Comparison of ENCODE assay signal across 9 cellular contexts in genomic region chr1:112935474-112936289, GRCh38. TPM values are rescaled to one million over a fixed set of nuclear protein-coding genes. Genes with fewer than 3 reads are reported as not detected.
DNase-seq lines count a peak whose midpoint lies in the region; ATAC-seq and TF ChIP-seq lines count a peak whose summit lies in the region.
"Had no signal": no experiment of that assay in that cellular context is flagged by ENCODE, and none has a peak within 500 bp of the region (broad histone marks: within the 10 kb centered on the region; RNA-seq: fewer than 3 reads in every experiment).

No MANE protein-coding gene starts in this region.

- no peaks in the 10 kb centered on the region for H3K9me3 ChIP-seq in breast epithelium
- no peaks in the 10 kb centered on the region for H3K9me3 ChIP-seq in SJSA1 (replicated peaks)
- no peaks in the 10 kb centered on the region for H3K9me3 ChIP-seq in uterus

- TF ChIP-seq CTCF in MCF 10A (IDR thresholded peaks at IDR 0.05; ENCODE audit: unreplicated experiment), result no peak
- no peak for TF ChIP-seq CTCF in breast epithelium (IDR thresholded peaks at IDR 0.05)
- no peak for TF ChIP-seq CTCF in epithelial cell of esophagus (IDR thresholded peaks at IDR 0.05; ENCODE audit: insufficient read depth, low read depth, low read length, missing control alignments)
- no peak for TF ChIP-seq CTCF in type B pancreatic cell (conservative IDR thresholded peaks at IDR 0.05)
- no peak for TF ChIP-seq CTCF in uterus (IDR thresholded peaks at IDR 0.05)

- H3K27ac Mint-ChIP-seq in MCF 10A (ENCODE audit: low read depth, unreplicated experiment) (peak overlapping the region; percentile 68), type B pancreatic cell (peak overlapping the region; percentile 81)

- H3K36me3 Mint-ChIP-seq in MCF 10A (ENCODE audit: insufficient read depth, unreplicated experiment), result peaks cover 16% of the 10 kb centered on the region
- H3K36me3 Mint-ChIP-seq in type B pancreatic cell, result peaks cover 11% of the 10 kb centered on the region

- POLR2A ChIA-PET in MCF 10A (lab: Yijun Ruan, JAX), result interaction anchor here (0.6 to 12.5 kb wide), 17 partner anchors 10 to 542 kb away, joined by 3 to 287 read pairs (median 4); partner anchors contain the start of genes LRIG2, PPM1J and SLC16A1

- H3K4me3 ChIP-seq in breast epithelium (no peak overlapping the region), SJSA1 (no peak overlapping the region), epithelial cell of esophagus (ENCODE audit: low read length) (no peak overlapping the region), uterus (no peak overlapping the region)

- H3K36me3 ChIP-seq in breast epithelium, result no peaks in the 10 kb centered on the region
- H3K36me3 ChIP-seq in SJSA1, result no peaks in the 10 kb centered on the region
- H3K36me3 ChIP-seq in uterus, result no peaks in the 10 kb centered on the region

- TF ChIP-seq POLR2A in breast epithelium (IDR thresholded peaks at IDR 0.05) (no peak), uterus (IDR thresholded peaks at IDR 0.05) (no peak)

- intact Hi-C loops in MCF 10A (cut with micrococcal nuclease), result loop anchor here (1.0 kb wide), 1 partner anchor 20 kb away; no protein-coding TSS in a partner anchor
- intact Hi-C loops in breast epithelium (cut with DNase I; ENCODE audit: low total_unique reads), result no loop called here
- intact Hi-C loops in uterus (cut with DNase I; ENCODE audit: low total_unique reads), result no loop called here

- peaks cover 28% of the 10 kb centered on the region for H3K4me1 Mint-ChIP-seq in MCF 10A (ENCODE audit: insufficient read depth, unreplicated experiment)
- peaks cover 22% of the 10 kb centered on the region for H3K4me1 Mint-ChIP-seq in type B pancreatic cell (ENCODE audit: unreplicated experiment)

- BruUV-seq in MCF 10A (replicated peaks; lab: Mats Ljungman, UMichigan), result TSS peak; percentile 88

- no peak for ATAC-seq in HG02642 (IDR thresholded peaks at IDR 0.05; ENCODE audit: poor library complexity, unreplicated experiment)

- CTCF ChIA-PET in MCF 10A (lab: Yijun Ruan, JAX), result interaction anchor here (0.7 to 4.6 kb wide), 7 partner anchors 17 to 220 kb away, joined by 3 to 29 read pairs (median 8); partner anchors contain the start of genes LRIG2 and SLC16A1

- peak overlapping the region; percentile 26 for H3K4me3 Mint-ChIP-seq in MCF 10A (ENCODE audit: unreplicated experiment)
- no peak overlapping the region for H3K4me3 Mint-ChIP-seq in type B pancreatic cell

- H3K27ac ChIP-seq in breast epithelium (no peak overlapping the region), SJSA1 (peak overlapping the region; percentile 69), uterus (peak overlapping the region in 1 of 2 donors; percentile 65)

- H3K27me3 ChIP-seq in breast epithelium, result no peaks in the 10 kb centered on the region
- H3K27me3 ChIP-seq in SJSA1 (replicated peaks), result no peaks in the 10 kb centered on the region
- no peaks in the 10 kb centered on the region for H3K27me3 ChIP-seq in uterus

- DNase-seq in MCF 10A (ENCODE audit: unreplicated experiment) (peak; percentile 70), breast epithelium (ENCODE audit: low spot score in 2 of 2) (no peak), SJSA1 (ENCODE audit: low read depth in 1 of 2, low spot score in 2 of 2) (peak in 1 of 2 experiments; percentile 79), epithelial cell of esophagus (ENCODE audit: low read depth) (peak; percentile 59), type B pancreatic cell (ENCODE audit: extremely low spot score, unreplicated experiment) (no peak), uterus (no peak)
- no peak for DNase-seq in NK-92 treated with Interleukin-12 subunit alpha and Interleukin-12 subunit beta, amount 100 ng/mL, for 24 hours (lab: John Stamatoyannopoulos, UW)
- DNase-seq: Kasumi-1 had no signal

- no peaks in the 10 kb centered on the region for H3K9me3 Mint-ChIP-seq in MCF 10A (ENCODE audit: unreplicated experiment)
- no peaks in the 10 kb centered on the region for H3K9me3 Mint-ChIP-seq in type B pancreatic cell

- peaks cover 0 to 5% of the 10 kb centered on the region in 2 donors for H3K4me1 ChIP-seq in breast epithelium
- peaks cover 39% of the 10 kb centered on the region for H3K4me1 ChIP-seq in SJSA1 (replicated peaks)
- peaks cover 0 to 3% of the 10 kb centered on the region in 2 donors for H3K4me1 ChIP-seq in uterus

- H3K27me3 Mint-ChIP-seq in MCF 10A (ENCODE audit: insufficient read depth, unreplicated experiment), result no peaks in the 10 kb centered on the region
- no peaks in the 10 kb centered on the region for H3K27me3 Mint-ChIP-seq in type B pancreatic cell

RNA-seq across cellular contexts. Expression of gene SLC16A1, which starts 20.3 kb away (rescaled TPM):
- total RNA-seq in MCF 10A (2022) (142 and 148 TPM in 2 replicates), breast epithelium (10 to 100 TPM; 15.4 to 28.2 (median 15.7) TPM), type B pancreatic cell (ENCODE audit: low replicate concordance) (52.2 and 79.3 TPM in 2 replicates), uterus (10 to 100 TPM; 12.6 to 76.3 (median 39.5) TPM)
- total RNA-seq in SJSA1 (2014; rRNA removed; shearing (Covaris generic)), result 82.0 and 106 TPM in 2 replicates

Comparison
In these comparisons a context has a peak if more than half of its experiments do, and no peak if none do; other contexts are left out.
1. DNase-seq: peak in MCF 10A (single experiment) and epithelial cell of esophagus (single experiment); none in breast epithelium (0 of 2), type B pancreatic cell (single experiment), uterus (0 of 2) and NK-92 treated with Interleukin-12 subunit alpha and Interleukin-12 subunit beta, amount 100 ng/mL, for 24 hours (single experiment).